11 cellular contexts compared by ENCODE assay signal in genomic region chr5:143119301-143119769, GRCh38.
DNase-seq lines count a peak whose midpoint lies in the region; ATAC-seq and TF ChIP-seq lines count a peak whose summit lies in the region.
"Had no signal": no experiment of that assay in that cellular context is flagged by ENCODE, and none has a peak within 500 bp of the region (broad histone marks: within the 10 kb centered on the region; RNA-seq: fewer than 3 reads in every experiment).

No MANE protein-coding gene starts in this region.

- H3K9me3 Mint-ChIP-seq in activated naive CD8-positive, alpha-beta T cell treated with anti-CD3 and anti-CD28 coated beads for 36 hours, result no peaks in the 10 kb centered on the region
- no peaks in the 10 kb centered on the region for H3K9me3 Mint-ChIP-seq in endothelial cell (ENCODE audit: unreplicated experiment)

- H3K4me3 Mint-ChIP-seq in activated naive CD8-positive, alpha-beta T cell treated with anti-CD3 and anti-CD28 coated beads for 36 hours, result no peak overlapping the region
- H3K4me3 Mint-ChIP-seq in endothelial cell (ENCODE audit: unreplicated experiment), result no peak overlapping the region

- H3K4me1 Mint-ChIP-seq in activated naive CD8-positive, alpha-beta T cell treated with anti-CD3 and anti-CD28 coated beads for 36 hours, result peaks cover 29% of the 10 kb centered on the region
- peaks cover 2% of the 10 kb centered on the region for H3K4me1 Mint-ChIP-seq in endothelial cell (ENCODE audit: unreplicated experiment)

- TF ChIP-seq CTCF in GM06990 (IDR thresholded peaks at IDR 0.05; ENCODE audit: insufficient read depth, low read length, poor library complexity, severe bottlenecking) (no peak), endothelial cell (IDR thresholded peaks at IDR 0.05; ENCODE audit: unreplicated experiment) (no peak)

- DNase-seq in GM06990 (ENCODE audit: extremely low read depth, insufficient read length) (peak; percentile 60), NCI-H2081 treated with DMSO at 0.1 percent for 48 hours (lab: John Stamatoyannopoulos, UW) (no peak), cardiac septum (ENCODE audit: low spot score) (no peak), endothelial cell (ENCODE audit: low spot score) (no peak), cortex of kidney (lab: John Stamatoyannopoulos, UW) (no peak)
- DNase-seq in activated naive CD8-positive, alpha-beta T cell treated with anti-CD3 and anti-CD28 coated beads for 36 hours, result no peak
- DNase-seq: activated CD8-positive, alpha-beta memory T cell treated with anti-CD3 and anti-CD28 coated beads, Interleukin-2, amount 50 U/mL, for 4 hours; Caco-2; ovary had no signal

- peaks cover 22% of the 10 kb centered on the region for H3K36me3 Mint-ChIP-seq in activated naive CD8-positive, alpha-beta T cell treated with anti-CD3 and anti-CD28 coated beads for 36 hours
- peaks cover 8% of the 10 kb centered on the region for H3K36me3 Mint-ChIP-seq in endothelial cell (ENCODE audit: low read depth, unreplicated experiment)

- no peaks in the 10 kb centered on the region for H3K27me3 Mint-ChIP-seq in activated naive CD8-positive, alpha-beta T cell treated with anti-CD3 and anti-CD28 coated beads for 36 hours
- peaks cover 2% of the 10 kb centered on the region for H3K27me3 Mint-ChIP-seq in endothelial cell (ENCODE audit: unreplicated experiment)

- no peak overlapping the region for H3K4me3 ChIP-seq in GM06990 (replicated peaks; ENCODE audit: low read depth, low read length)
- H3K4me3 ChIP-seq: ovary had no signal

- H3K36me3 ChIP-seq in GM06990 (ENCODE audit: control insufficient read depth, insufficient read depth, low read length), result peaks cover 8% of the 10 kb centered on the region
- H3K36me3 ChIP-seq: ovary had no signal

- peak overlapping the region; percentile 59 for H3K27ac Mint-ChIP-seq in activated naive CD8-positive, alpha-beta T cell treated with anti-CD3 and anti-CD28 coated beads for 36 hours
- no peak overlapping the region for H3K27ac Mint-ChIP-seq in endothelial cell (ENCODE audit: unreplicated experiment)

- H3K27me3 ChIP-seq in GM06990 (replicated peaks; ENCODE audit: control insufficient read depth, insufficient read depth, low read length), result no peaks in the 10 kb centered on the region
- H3K27me3 ChIP-seq: ovary had no signal

- intact Hi-C loops in cardiac septum (cut with DNase I), result no loop called here

- ATAC-seq in GM19397 (IDR thresholded peaks at IDR 0.05; ENCODE audit: unreplicated experiment) (peak; percentile 69), HG03064 (IDR thresholded peaks at IDR 0.05; ENCODE audit: low read depth, unreplicated experiment) (peak; percentile 50)
